In genomic region chr12:13596714-13597113, GRCh38 we compare ENCODE assay signal across 27 cellular contexts.
"Had no signal": no experiment of that assay in that cellular context is flagged by ENCODE, and none has a peak within 500 bp of the region (broad histone marks: within the 10 kb centered on the region; RNA-seq: fewer than 3 reads in every experiment).

No MANE protein-coding gene starts in this region.

- H3K27ac Mint-ChIP-seq: immature natural killer cell; naive thymus-derived CD4-positive, alpha-beta T cell; natural killer cell treated with Interleukin-12 subunit alpha and Interleukin-12 subunit beta and Interleukin-15 and Interleukin-18, amount 100 ng/mL, for 72 hours; stimulated activated naive B cell treated with anti-CD40 and anti-IgM and Interleukin-4, amounts not matched to agents 10 μg/mL and 1 μg/mL and 100 μg/mL, for 72 hours; type B pancreatic cell had no signal

- H3K36me3 ChIP-seq: left ventricle myocardium inferior, neutrophil, right atrium auricular region, right lobe of liver, stomach, suprapubic skin, thoracic aorta, tibial nerve, uterus had no signal

- H3K4me1 Mint-ChIP-seq: immature natural killer cell, neural crest cell had no signal

- H3K27ac ChIP-seq: left ventricle myocardium inferior, neutrophil, parathyroid adenoma, psoas muscle, right atrium auricular region, right lobe of liver, skin epidermis, stomach, suprapubic skin, thoracic aorta, tibial nerve, uterus had no signal

- H3K9ac ChIP-seq: parathyroid adenoma had no signal

- H3K4me1 ChIP-seq: parathyroid adenoma, psoas muscle, right atrium auricular region, stomach, suprapubic skin, tibial nerve, uterus had no signal

- ATAC-seq: mucosa of descending colon; naive thymus-derived CD4-positive, alpha-beta T cell; natural killer cell treated with Interleukin-12 subunit alpha and Interleukin-12 subunit beta and Interleukin-15 and Interleukin-18, amount 100 ng/mL, for 72 hours; psoas muscle; right lobe of liver; stimulated activated naive B cell treated with anti-CD40 and anti-IgM and Interleukin-4, amounts not matched to agents 10 μg/mL and 1 μg/mL and 100 μg/mL, for 72 hours; stimulated activated naive CD8-positive, alpha-beta T cell treated with anti-CD3 and anti-CD28 coated beads, Interleukin-15, Interleukin-2, amounts not matched to agents 100 U/mL and 50 U/mL, for 24 hours had no signal

- H3K4me3 Mint-ChIP-seq: immature natural killer cell; naive thymus-derived CD4-positive, alpha-beta T cell; natural killer cell treated with Interleukin-12 subunit alpha and Interleukin-12 subunit beta and Interleukin-15 and Interleukin-18, amount 100 ng/mL, for 72 hours; neural crest cell; stimulated activated naive B cell treated with anti-CD40 and anti-IgM and Interleukin-4, amounts not matched to agents 10 μg/mL and 1 μg/mL and 100 μg/mL, for 72 hours; type B pancreatic cell had no signal

- DNase-seq: hippocampal formation; immature natural killer cell; left ventricle myocardium inferior; mucosa of descending colon; naive thymus-derived CD4-positive, alpha-beta T cell; occipital lobe; psoas muscle; right lobe of liver; stimulated activated CD4-positive, alpha-beta T cell treated with anti-CD3 and anti-CD28 coated beads, Interleukin-12 subunit alpha, Interleukin-12 subunit beta, amount 100 ng/mL, for 4 hours; stimulated activated CD4-positive, alpha-beta T cell treated with anti-CD3 and anti-CD28 coated beads, Interleukin-15, amount 100 ng/mL, for 24 hours; stimulated activated CD4-positive, alpha-beta T cell treated with anti-CD3 and anti-CD28 coated beads, Interleukin-2, amount 100 ng/mL, for 24 hours; stimulated activated CD4-positive, alpha-beta T cell treated with anti-CD3 and anti-CD28 coated beads, Interleukin-4, amount 100 ng/mL, for 1 hour; stimulated activated naive B cell treated with anti-CD40 and anti-IgM and Interleukin-4, amounts not matched to agents 10 μg/mL and 1 μg/mL and 100 μg/mL, for 72 hours; stimulated activated naive CD8-positive, alpha-beta T cell treated with anti-CD3 and anti-CD28 coated beads, Interleukin-15, Interleukin-2, amounts not matched to agents 100 U/mL and 50 U/mL, for 24 hours; stomach; uterus had no signal

- H3K9me3 ChIP-seq: left ventricle myocardium inferior, mucosa of descending colon, neutrophil, psoas muscle, right atrium auricular region, right lobe of liver, stomach, suprapubic skin, thoracic aorta, tibial nerve, uterus had no signal

- H3K4me3 ChIP-seq: left ventricle myocardium inferior, lung, mucosa of descending colon, psoas muscle, right atrium auricular region, right lobe of liver, skin epidermis, stomach, suprapubic skin, thoracic aorta, tibial nerve, uterus had no signal

- H3K36me3 Mint-ChIP-seq: immature natural killer cell; natural killer cell treated with Interleukin-12 subunit alpha and Interleukin-12 subunit beta and Interleukin-15 and Interleukin-18, amount 100 ng/mL, for 72 hours; stimulated activated naive B cell treated with anti-CD40 and anti-IgM and Interleukin-4, amounts not matched to agents 10 μg/mL and 1 μg/mL and 100 μg/mL, for 72 hours had no signal

- H3K9me3 Mint-ChIP-seq: neural crest cell, type B pancreatic cell had no signal

- H3K79me2 ChIP-seq: parathyroid adenoma had no signal

- H2AFZ ChIP-seq: parathyroid adenoma had no signal

- H3K27me3 ChIP-seq: neutrophil, right atrium auricular region, right lobe of liver, stomach, suprapubic skin, tibial nerve, uterus had no signal
